ENCODE assay signal across 7 cellular contexts in genomic region chr17:21772991-21773713, GRCh38.
DNase-seq lines count a peak whose midpoint lies in the region; TF ChIP-seq lines count a peak whose summit lies in the region.
"Not testable (repeated sequence)": the region's sequence is repeated elsewhere in the genome, so short reads cannot be mapped to it uniquely, and the experiment has no call there.

No MANE protein-coding gene starts in this region.

- 87 to 94% (median 90%) methylated on average over 12 to 15 of the region's 15 CpGs for WGBS in spleen, 5 donors

- not testable (repeated sequence) for TF ChIP-seq POLR2A in spleen (IDR thresholded peaks at IDR 0.05)

- TF ChIP-seq CTCF in colonic mucosa (IDR thresholded peaks at IDR 0.05); right atrium auricular region (IDR thresholded peaks at IDR 0.05); osteocyte (IDR thresholded peaks at IDR 0.05); spleen (IDR thresholded peaks at IDR 0.05 in 8 of 11, conservative IDR thresholded peaks at IDR 0.05 in 3 of 11): not testable (repeated sequence)

- H4K20me1 ChIP-seq in BLaER1 treated with 17β-estradiol and CSF1 and Interleukin-3, amounts not matched to agents 10 nM and 100 nM = not testable (repeated sequence)

- H3K4me3 ChIP-seq in BLaER1 treated with 17β-estradiol and CSF1 and Interleukin-3, amounts not matched to agents 10 nM and 100 nM; H7 (ENCODE audit: insufficient read depth, low read depth, low read length); colonic mucosa; right atrium auricular region; spleen: not testable (repeated sequence)

- not testable (repeated sequence) for H3K4me3 Mint-ChIP-seq in osteocyte (ENCODE audit: unreplicated experiment)

- H3K27ac ChIP-seq in BLaER1 treated with 17β-estradiol and CSF1 and Interleukin-3, amounts not matched to agents 10 nM and 100 nM = peak overlapping the region in 1 of 11 experiments; percentile 9; a peak in 2 of 22 replicates
- H3K27ac ChIP-seq in colonic mucosa, right atrium auricular region, spleen: not testable (repeated sequence)

- not testable (repeated sequence) for H3K4me1 Mint-ChIP-seq in osteocyte (ENCODE audit: unreplicated experiment)

- not testable (repeated sequence) for H3K27me3 Mint-ChIP-seq in osteocyte (ENCODE audit: unreplicated experiment)

- H3K9me3 Mint-ChIP-seq in osteocyte (ENCODE audit: unreplicated experiment) = not testable (repeated sequence)

- not testable (repeated sequence) for H3K36me3 ChIP-seq in BLaER1 treated with 17β-estradiol and CSF1 and Interleukin-3, amounts not matched to agents 10 nM and 100 nM; H7 (replicated peaks; ENCODE audit: control insufficient read depth, insufficient read depth, low read length); colonic mucosa; right atrium auricular region; spleen

- DNase-seq in H7 = peak; percentile 5
- peak; percentile 34 for DNase-seq in colonic mucosa
- DNase-seq in right atrium auricular region (ENCODE audit: low spot score) = peak; percentile 30
- DNase-seq in mesenteric fat pad (ENCODE audit: low spot score) = peak; percentile 69
- DNase-seq in osteocyte (ENCODE audit: extremely low spot score, unreplicated experiment) = peak; percentile 76
- peak; percentile 51 for DNase-seq in spleen

- H3K9ac ChIP-seq in BLaER1 treated with 17β-estradiol and CSF1 and Interleukin-3, amounts not matched to agents 10 nM and 100 nM = 0 out of 22 replicates have a peak overlapping the region, but pooled peaks of 2 of the 11 experiments have one; percentile 5 to 50
- H3K9ac ChIP-seq in colonic mucosa (ENCODE audit: low read depth in 2 of 2, low read length in 2 of 2) = not testable (repeated sequence)

- not testable (repeated sequence) for H3K27me3 ChIP-seq in BLaER1 treated with 17β-estradiol and CSF1 and Interleukin-3, amounts not matched to agents 10 nM and 100 nM; H7 (ENCODE audit: control insufficient read depth, insufficient read depth, low read length); colonic mucosa; right atrium auricular region
- peaks cover 0 to 15% (median 0%) of the 10 kb centered on the region in 7 donors for H3K27me3 ChIP-seq in spleen (replicated peaks in 1 of 7)

- H3K9me3 ChIP-seq in BLaER1 treated with 17β-estradiol and CSF1 and Interleukin-3, amounts not matched to agents 10 nM and 100 nM (replicated peaks in 1 of 11); colonic mucosa; right atrium auricular region; spleen: not testable (repeated sequence)

- peaks cover 36 to 82% (median 73%) of the 10 kb centered on the region in 10 experiments for H3K4me1 ChIP-seq in BLaER1 treated with 17β-estradiol and CSF1 and Interleukin-3, amounts not matched to agents 10 nM and 100 nM
- H3K4me1 ChIP-seq in colonic mucosa, right atrium auricular region, spleen: not testable (repeated sequence)

- intact Hi-C loops in colonic mucosa (cut with DNase I); spleen (cut with DNase I; ENCODE audit: low total_unique reads): not testable (repeated sequence)

- H3K27ac Mint-ChIP-seq in osteocyte (ENCODE audit: unreplicated experiment) = not testable (repeated sequence)

- H3K36me3 Mint-ChIP-seq in osteocyte (ENCODE audit: unreplicated experiment) = not testable (repeated sequence)

- peak overlapping the region in 10 of 11 experiments; percentile 23 to 89 (median 78); a peak in 18 of 22 replicates for H3K4me2 ChIP-seq in BLaER1 treated with 17β-estradiol and CSF1 and Interleukin-3, amounts not matched to agents 10 nM and 100 nM

Comparison
In these comparisons a context has a peak if more than half of its experiments do, and no peak if none do; other contexts are left out.
1. DNase-seq: peak in every context shown above with its lines; median percentile 76 in osteocyte; 69 in mesenteric fat pad; 51 in spleen; 34 in colonic mucosa; 30 in right atrium auricular region; 5 in H7.